ENCODE assay signal across 5 cellular contexts in genomic region chr3:1019157-1019556, GRCh38.
"Had no signal": no experiment of that assay in that cellular context is flagged by ENCODE, and none has a peak within 500 bp of the region (broad histone marks: within the 10 kb centered on the region; RNA-seq: fewer than 3 reads in every experiment).

No MANE protein-coding gene starts in this region.

- ATAC-seq: HCT116 had no signal

- DNase-seq: GM23248, GOT3, H7, HFFc6 had no signal
